ENCODE assay signal across 24 cellular contexts in genomic region chr2:99708231-99708630, GRCh38.
A peak's percentile ranks its signal among the peaks of the same experiment; 100 is the strongest.
DNase-seq lines count a peak whose midpoint lies in the region; ATAC-seq and TF ChIP-seq lines count a peak whose summit lies in the region.
"Had no signal": no experiment of that assay in that cellular context is flagged by ENCODE, and none has a peak within 500 bp of the region (broad histone marks: within the 10 kb centered on the region; RNA-seq: fewer than 3 reads in every experiment).

No MANE protein-coding gene starts in this region.

- no peaks in the 10 kb centered on the region for H3K4me1 ChIP-seq in mesendoderm (ENCODE audit: control insufficient read depth, low read depth, low read length)
- peaks cover 6 to 10% of the 10 kb centered on the region in 2 donors for H3K4me1 ChIP-seq in uterus
- H3K4me1 ChIP-seq: A549 had no signal

- H3K9me3 ChIP-seq in uterus: no peaks in the 10 kb centered on the region
- H3K9me3 ChIP-seq: A549, adrenal gland, vagina had no signal

- H3K4me2 ChIP-seq in mesendoderm (ENCODE audit: low read length): no peak overlapping the region
- H3K4me2 ChIP-seq: A549 had no signal

- no peak overlapping the region for H3K27ac ChIP-seq in mesendoderm (ENCODE audit: low read depth, low read length)
- H3K27ac ChIP-seq in uterus: peak overlapping the region; percentile 36 to 38
- H3K27ac ChIP-seq: A549, adrenal gland, C4-2B, vagina had no signal

- H3K79me2 ChIP-seq in mesendoderm (ENCODE audit: control insufficient read depth, insufficient read depth, low read length): no peaks in the 10 kb centered on the region

- H3K9ac ChIP-seq in mesendoderm (ENCODE audit: low read length): no peak overlapping the region

- no peak overlapping the region for H2BK120ac ChIP-seq in mesendoderm (ENCODE audit: low read depth, low read length)

- no peak overlapping the region for H3K4ac ChIP-seq in mesendoderm (ENCODE audit: low read depth, low read length)

- no peak for TF ChIP-seq POLR2A in uterus (IDR thresholded peaks at IDR 0.05)

- no peaks in the 10 kb centered on the region for H3K9me3 Mint-ChIP-seq in activated naive CD4-positive, alpha-beta T cell treated with anti-CD3 and anti-CD28 coated beads, Interleukin-2, amount 50 U/mL, for 72 hours
- H3K9me3 Mint-ChIP-seq: stimulated activated naive CD8-positive, alpha-beta T cell treated with anti-CD3 and anti-CD28 coated beads, Interleukin-15, amount 100 ng/mL, for 72 hours had no signal

- H4K5ac ChIP-seq in mesendoderm (ENCODE audit: low read length): no peak overlapping the region

- no peak overlapping the region for H2BK5ac ChIP-seq in mesendoderm (ENCODE audit: low read length)

- H2AK5ac ChIP-seq in mesendoderm (ENCODE audit: low read length): no peak overlapping the region

- ATAC-seq in Right ventricle myocardium inferior: peak; percentile 73
- no peak for ATAC-seq in activated naive CD4-positive, alpha-beta T cell treated with anti-CD3 and anti-CD28 coated beads, Interleukin-2, amount 50 U/mL, for 72 hours
- ATAC-seq: A549; activated CD4-positive, CD25-positive, alpha-beta regulatory T cell treated with anti-CD3 and anti-CD28 coated beads, Interleukin-2, amount 50 U/mL, for 24 hours; stimulated activated naive CD8-positive, alpha-beta T cell treated with anti-CD3 and anti-CD28 coated beads, Interleukin-15, amount 100 ng/mL, for 72 hours had no signal

- no peak overlapping the region for H4K8ac ChIP-seq in mesendoderm (ENCODE audit: low read depth, low read length)

- H3K36me3 ChIP-seq in mesendoderm (ENCODE audit: control insufficient read depth, insufficient read depth, low read length) (no peaks in the 10 kb centered on the region), uterus (no peaks in the 10 kb centered on the region)
- H3K36me3 ChIP-seq: adrenal gland, vagina had no signal

- intact Hi-C loops in Right ventricle myocardium inferior (cut with DNase I): no loop called here
- intact Hi-C loops in cardiac septum (cut with DNase I): loop anchor here (5.0 kb wide), 1 partner anchor 71 kb away; no protein-coding TSS in a partner anchor
- intact Hi-C loops in uterus (cut with DNase I; ENCODE audit: low total_unique reads): no loop called here

- H2BK15ac ChIP-seq in mesendoderm (replicated peaks; ENCODE audit: low read depth): no peak overlapping the region

- TF ChIP-seq CTCF in choroid plexus epithelial cell (conservative IDR thresholded peaks at IDR 0.05; ENCODE audit: low read depth, low read length): no peak
- no peak for TF ChIP-seq CTCF in uterus (IDR thresholded peaks at IDR 0.05)

- no peaks in the 10 kb centered on the region for H3K27me3 ChIP-seq in mesendoderm (ENCODE audit: insufficient read depth, low read length, poor library complexity)
- no peaks in the 10 kb centered on the region for H3K27me3 ChIP-seq in uterus
- H3K27me3 ChIP-seq: adrenal gland, vagina had no signal

- no peaks in the 10 kb centered on the region for H3K79me1 ChIP-seq in mesendoderm (ENCODE audit: low read length)

- no peak overlapping the region for H3K18ac ChIP-seq in mesendoderm (ENCODE audit: low read length)

- no peak overlapping the region for H3K4me3 ChIP-seq in choroid plexus epithelial cell (ENCODE audit: low read depth, low read length)
- no peak overlapping the region for H3K4me3 ChIP-seq in mesendoderm (ENCODE audit: low read length)
- H3K4me3 ChIP-seq in uterus: no peak overlapping the region
- H3K4me3 ChIP-seq: A549, adrenal gland, vagina had no signal

- H3K27ac Mint-ChIP-seq in activated naive CD4-positive, alpha-beta T cell treated with anti-CD3 and anti-CD28 coated beads, Interleukin-2, amount 50 U/mL, for 72 hours: peak overlapping the region in 1 of 2 donors; percentile 45
- H3K27ac Mint-ChIP-seq: progenitor cell of endocrine pancreas; stimulated activated naive CD8-positive, alpha-beta T cell treated with anti-CD3 and anti-CD28 coated beads, Interleukin-15, amount 100 ng/mL, for 72 hours had no signal

- no peaks in the 10 kb centered on the region for H3K36me3 Mint-ChIP-seq in activated naive CD4-positive, alpha-beta T cell treated with anti-CD3 and anti-CD28 coated beads, Interleukin-2, amount 50 U/mL, for 72 hours

- DNase-seq in Right ventricle myocardium inferior (ENCODE audit: missing footprints): no peak
- no peak for DNase-seq in cardiac septum (ENCODE audit: low spot score)
- peak; percentile 28 for DNase-seq in choroid plexus epithelial cell (ENCODE audit: low read depth)
- DNase-seq in mesendoderm: peak; percentile 49
- DNase-seq in uterus: peak; percentile 27 to 33
- no peak for DNase-seq in mucosa of gallbladder (ENCODE audit: low spot score)
- no peak for DNase-seq in NCI-H2171 treated with DMSO at 0.1 percent for 48 hours (lab: John Stamatoyannopoulos, UW)
- no peak for DNase-seq in activated naive CD4-positive, alpha-beta T cell treated with anti-CD3 and anti-CD28 coated beads, Interleukin-2, amount 50 U/mL, for 72 hours (ENCODE audit: low spot score in 2 of 2)
- DNase-seq: adrenal gland; central memory CD4-positive, alpha-beta T cell; DMS153; H7; hypothalamus; KG1; NCI-H1092 treated with DMSO at 0.1 percent for 48 hours; NCI-H226; SHP77 treated with DMSO at 0.1 percent for 48 hours; stimulated activated CD4-positive, alpha-beta T cell treated with anti-CD3 and anti-CD28 coated beads, Interleukin-15, amount 100 ng/mL, for 24 hours; stimulated activated naive CD8-positive, alpha-beta T cell treated with anti-CD3 and anti-CD28 coated beads, Interleukin-15, amount 100 ng/mL, for 72 hours had no signal

- no peak overlapping the region for H3K56ac ChIP-seq in mesendoderm (ENCODE audit: low read length)

- H3K23ac ChIP-seq in mesendoderm (ENCODE audit: low read length): no peak overlapping the region

- WGBS in mesendoderm (ENCODE audit: extremely low coverage, insufficient coverage, low lambda C conversion rate): no CpG with 5 or more reads among the region's 3 CpGs

Comparison
In these comparisons a context has a peak if more than half of its experiments do, and no peak if none do; other contexts are left out.
1. DNase-seq: peak in choroid plexus epithelial cell (single experiment), mesendoderm (single experiment) and uterus (2 of 2); none in Right ventricle myocardium inferior (single experiment), cardiac septum (single experiment), mucosa of gallbladder (single experiment), NCI-H2171 treated with DMSO at 0.1 percent for 48 hours (single experiment) and activated naive CD4-positive, alpha-beta T cell treated with anti-CD3 and anti-CD28 coated beads, Interleukin-2, amount 50 U/mL, for 72 hours (0 of 2).